9 cellular contexts compared by ENCODE assay signal in genomic region chr2:46747297-46747818, GRCh38. TPM values are rescaled to one million over a fixed set of nuclear protein-coding genes. Genes with fewer than 3 reads are reported as not detected.
DNase-seq lines count a peak whose midpoint lies in the region; ATAC-seq and TF ChIP-seq lines count a peak whose summit lies in the region.
"Had no signal": no experiment of that assay in that cellular context is flagged by ENCODE, and none has a peak within 500 bp of the region (broad histone marks: within the 10 kb centered on the region; RNA-seq: fewer than 3 reads in every experiment).

No MANE protein-coding gene starts in this region.

- H3K36me3 ChIP-seq in left lung: no peaks in the 10 kb centered on the region
- H3K36me3 ChIP-seq: prostate gland had no signal

- peaks cover 8 to 26% of the 10 kb centered on the region in 2 donors for H3K4me1 ChIP-seq in left lung

- H3K4me3 ChIP-seq in WI38 (ENCODE audit: low read depth, low read length) (0 out of 2 replicates have a peak overlapping the region, but pooled peaks have one; percentile 2), left lung (no peak overlapping the region)
- H3K4me3 ChIP-seq: prostate gland had no signal

- no peaks in the 10 kb centered on the region for H3K27me3 ChIP-seq in left lung

- DNase-seq in CD1c-positive myeloid dendritic cell (ENCODE audit: extremely low spot score): peak; percentile 16
- peak; percentile 17 for DNase-seq in HT1080 (ENCODE audit: low read depth)
- DNase-seq in left lung: no peak
- no peak for DNase-seq in substantia nigra (lab: John Stamatoyannopoulos, UW)
- DNase-seq in activated naive CD4-positive, alpha-beta T cell treated with Interleukin-2 at 50 U/mL for 16 hours: no peak
- DNase-seq in T-helper 9 cell: no peak

- H3K9me3 ChIP-seq in left lung: no peaks in the 10 kb centered on the region
- H3K9me3 ChIP-seq: prostate gland had no signal

- TF ChIP-seq CTCF in WI38 (IDR thresholded peaks at IDR 0.05; ENCODE audit: low read depth, low read length) (no peak), left lung (IDR thresholded peaks at IDR 0.05) (no peak)

- intact Hi-C loops in left lung (cut with DNase I): no loop called here

- H3K27ac ChIP-seq in left lung: no peak overlapping the region
- H3K27ac ChIP-seq in substantia nigra (ENCODE audit: low read depth, low read length, poor library complexity, severe bottlenecking): no peak overlapping the region
- H3K27ac ChIP-seq: prostate gland had no signal

- ATAC-seq in left lung (peak; percentile 29), GM21737 (IDR thresholded peaks at IDR 0.05; ENCODE audit: unreplicated experiment) (no peak)

RNA-seq across cellular contexts. Expression of gene SOCS5, which starts 48.3 kb away (rescaled TPM):
- 27.6 and 33.8 TPM in 2 replicates for total RNA-seq in HT1080 (2014; rRNA removed; shearing (Covaris generic))
- polyA plus RNA-seq in HT1080 (2015; cell fraction: cytosol; rRNA removed): 24.9 and 30.6 TPM in 2 replicates
- 22.1 and 25.6 TPM in 2 replicates for polyA plus RNA-seq in HT1080 (2015; cell fraction: nucleus; rRNA removed)
- 10 to 100 TPM; 18.5 to 21.4 TPM for total RNA-seq in left lung

Comparison
In these comparisons a context has a peak if more than half of its experiments do, and no peak if none do; other contexts are left out.
1. DNase-seq: peak in CD1c-positive myeloid dendritic cell (single experiment) and HT1080 (single experiment); none in left lung (0 of 2), substantia nigra (0 of 49), activated naive CD4-positive, alpha-beta T cell treated with Interleukin-2 at 50 U/mL for 16 hours (single experiment) and T-helper 9 cell (single experiment).